In the genomic region with DNA sequence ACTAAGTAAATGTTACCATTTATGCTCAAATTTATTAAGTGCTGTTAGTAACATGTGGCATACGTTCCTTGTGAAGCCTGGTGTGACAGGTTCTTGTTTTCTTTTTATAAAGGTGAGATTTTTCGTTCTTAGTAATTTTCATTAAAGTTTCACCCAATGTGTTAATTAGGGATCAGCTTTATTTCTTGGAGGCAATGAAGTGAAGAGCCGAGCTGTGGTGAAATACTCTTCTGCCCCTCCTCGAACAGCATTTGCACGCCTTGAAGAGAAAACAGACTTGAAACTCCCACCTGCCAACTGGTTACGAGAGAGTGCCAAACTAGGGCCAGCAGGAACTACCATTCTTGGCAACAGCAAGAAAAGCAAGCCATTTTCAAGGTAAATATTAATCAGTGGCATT, we compare ENCODE assay signal across 9 cellular contexts. TPM values are rescaled to one million over a fixed set of nuclear protein-coding genes. Genes with fewer than 3 reads are reported as not detected.
A peak's percentile ranks its signal among the peaks of the same experiment; 100 is the strongest.
DNase-seq lines count a peak whose midpoint lies in the region; ATAC-seq lines count a peak whose summit lies in the region.
"Had no signal": no experiment of that assay in that cellular context is flagged by ENCODE, and none has a peak within 500 bp of the region (broad histone marks: within the 10 kb centered on the region; RNA-seq: fewer than 3 reads in every experiment).

No MANE protein-coding gene starts in this region.

- no peaks in the 10 kb centered on the region for H3K9me3 ChIP-seq in HUES6 (ENCODE audit: control insufficient read depth, insufficient read depth, low read depth, low read length)

- ATAC-seq in GM21367 (IDR thresholded peaks at IDR 0.05; ENCODE audit: unreplicated experiment): peak; percentile 37

- H3K27me3 ChIP-seq in HUES6 (ENCODE audit: control insufficient read depth, insufficient read depth, low read length): no peaks in the 10 kb centered on the region

- H3K4me1 ChIP-seq in HUES6 (ENCODE audit: control insufficient read depth, insufficient read depth, low read length): no peaks in the 10 kb centered on the region; the same call in 1 of the 2 replicates

- intact Hi-C loops in posterior vena cava (cut with DNase I): no loop called here

- H3K27ac ChIP-seq in HUES6 (ENCODE audit: low read depth, low read length): no peak overlapping the region

- H3K9ac ChIP-seq in HUES6 (ENCODE audit: low read length): no peak overlapping the region

- peaks cover 51% of the 10 kb centered on the region for H3K36me3 ChIP-seq in HUES6 (ENCODE audit: control insufficient read depth, insufficient read depth, low read length)

- peak overlapping the region; percentile 95 for H3K4me3 ChIP-seq in GM08714 (ENCODE audit: low read length)
- H3K4me3 ChIP-seq in HUES6 (ENCODE audit: low read depth, low read length): peak overlapping the region; percentile 83

- DNase-seq in germinal center (ENCODE audit: low spot score) (peak; percentile 18), CD1c-positive myeloid dendritic cell (ENCODE audit: extremely low spot score) (no peak), dedifferentiated amniotic fluid mesenchymal stem cell (ENCODE audit: extremely low spot score) (no peak), posterior vena cava (ENCODE audit: low spot score) (no peak), NOMO-1 treated with DMSO at 0.1 percent for 48 hours (lab: John Stamatoyannopoulos, UW; ENCODE audit: unreplicated experiment) (no peak)
- DNase-seq: stimulated activated CD4-positive, alpha-beta T cell treated with anti-CD3 and anti-CD28 coated beads, Interleukin-15, amount 100 ng/mL, for 24 hours had no signal

RNA-seq across cellular contexts. Expression of gene EDRF1, which starts 1.5 kb away (rescaled TPM):
- 10 to 100 TPM; 13.5 to 16.8 TPM for total RNA-seq in posterior vena cava

RNA-seq across cellular contexts. Expression of gene TEX36, which starts 38.1 kb away (rescaled TPM):
- total RNA-seq in posterior vena cava: not detected

RNA-seq across cellular contexts. Expression of gene MMP21, which starts 54.6 kb away (rescaled TPM):
- total RNA-seq in posterior vena cava: under 1 TPM; 0.28 to 0.38 TPM
